In the genomic region with DNA sequence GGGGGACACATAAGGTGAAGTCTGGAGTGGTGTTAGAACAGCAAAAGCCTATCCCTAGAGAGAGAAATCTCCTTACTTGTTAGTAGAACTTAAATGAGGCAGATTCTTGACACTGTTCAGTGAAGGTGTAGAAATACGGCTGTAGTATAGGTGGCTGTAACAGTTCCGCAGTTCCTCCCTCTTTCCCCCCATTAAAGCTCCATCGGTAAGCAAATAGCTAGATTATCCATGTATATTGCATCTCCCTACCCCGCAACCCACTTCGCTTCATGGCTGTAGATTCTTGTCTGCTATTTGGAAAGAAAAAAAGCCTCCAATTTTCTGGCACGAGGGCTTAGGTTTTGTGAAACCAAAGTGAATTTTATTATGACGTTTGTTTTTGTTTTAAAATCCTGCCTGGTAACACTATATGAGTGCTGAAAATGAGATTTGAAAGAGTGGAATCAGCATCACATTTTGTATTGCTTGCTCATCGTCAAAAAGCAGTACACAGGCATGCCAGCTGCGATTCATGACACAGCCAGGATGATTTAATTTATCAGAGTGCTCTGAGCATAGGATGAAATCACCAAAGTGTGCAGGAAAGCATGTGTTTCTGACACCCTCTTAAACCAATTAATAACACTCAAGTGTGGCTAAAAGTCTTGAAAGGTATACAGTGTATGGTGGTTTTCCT, we compare ENCODE assay signal across 8 cellular contexts. TPM values are rescaled to one million over a fixed set of nuclear protein-coding genes. Genes with fewer than 3 reads are reported as not detected.
A peak's percentile ranks its signal among the peaks of the same experiment; 100 is the strongest.
DNase-seq lines count a peak whose midpoint lies in the region; ATAC-seq and TF ChIP-seq lines count a peak whose summit lies in the region.

No MANE protein-coding gene starts in this region.

- no peak overlapping the region for H3K23ac ChIP-seq in neuronal stem cell (ENCODE audit: low read depth, low read length, poor library complexity)

- no peak overlapping the region for H3K9ac ChIP-seq in neuronal stem cell (ENCODE audit: low read depth, low read length, poor library complexity)

- no peak overlapping the region for H2AK5ac ChIP-seq in neuronal stem cell (ENCODE audit: low read depth, low read length)

- no peak overlapping the region for H3K18ac ChIP-seq in neuronal stem cell (ENCODE audit: low read length)

- peak; percentile 54 for DNase-seq in GM03348 (ENCODE audit: low spot score)
- peak; percentile 70 for DNase-seq in NCI-H748 (lab: John Stamatoyannopoulos, UW; ENCODE audit: unreplicated experiment)
- no peak for DNase-seq in endothelial cell (ENCODE audit: low spot score)
- DNase-seq in neuronal stem cell (ENCODE audit: low spot score) = no peak
- no peak for DNase-seq in GM19238 (ENCODE audit: insufficient read length, low spot score)
- DNase-seq in NCI-H774 (lab: John Stamatoyannopoulos, UW) = no peak

- H3K4me1 ChIP-seq in neuronal stem cell (ENCODE audit: control insufficient read depth in 2 of 2, insufficient read depth in 1 of 2, low read depth in 1 of 2, low read length in 2 of 2) = peaks cover 4 to 6% of the 10 kb centered on the region in 2 donors

- peak overlapping the region; percentile 34 for H3K27ac Mint-ChIP-seq in endothelial cell (ENCODE audit: unreplicated experiment)

- peaks cover 4% of the 10 kb centered on the region for H3K36me3 Mint-ChIP-seq in endothelial cell (ENCODE audit: low read depth, unreplicated experiment)

- no peak overlapping the region for H3K27ac ChIP-seq in neuronal stem cell (replicated peaks; ENCODE audit: low read length)

- no peak overlapping the region for H2BK5ac ChIP-seq in neuronal stem cell (ENCODE audit: low read length)

- H3K4me1 Mint-ChIP-seq in endothelial cell (ENCODE audit: unreplicated experiment) = peaks cover 16% of the 10 kb centered on the region

- H3K79me1 ChIP-seq in neuronal stem cell (ENCODE audit: low read depth, low read length) = no peaks in the 10 kb centered on the region

- no CpG with 5 or more reads among the region's 9 CpGs for WGBS in neuronal stem cell (ENCODE audit: extremely low coverage in 2 of 2, insufficient read length in 2 of 2, insufficient replicate concordance in 1 of 2), 2 donors

- no peaks in the 10 kb centered on the region for H3K36me3 ChIP-seq in neuronal stem cell (replicated peaks in 1 of 2; ENCODE audit: control insufficient read depth in 2 of 2, insufficient read depth in 2 of 2, low read length in 2 of 2)

- peak overlapping the region; percentile 98 for H2AFZ ChIP-seq in neuronal stem cell (ENCODE audit: low read length)

- H3K14ac ChIP-seq in neuronal stem cell (ENCODE audit: low read length) = no peak overlapping the region

- H3K9me3 ChIP-seq in neuronal stem cell (replicated peaks in 1 of 2; ENCODE audit: control insufficient read depth in 2 of 2, insufficient read depth in 1 of 2, low read depth in 1 of 2, low read length in 2 of 2) = no peaks in the 10 kb centered on the region

- H3K9me3 Mint-ChIP-seq in endothelial cell (ENCODE audit: unreplicated experiment) = no peaks in the 10 kb centered on the region

- no peak overlapping the region for H3K4ac ChIP-seq in neuronal stem cell (ENCODE audit: low read length)

- ATAC-seq in HG03196 (IDR thresholded peaks at IDR 0.05; ENCODE audit: unreplicated experiment) = no peak
- ATAC-seq in GM21737 (IDR thresholded peaks at IDR 0.05; ENCODE audit: unreplicated experiment) = no peak

- no peak overlapping the region for H2BK120ac ChIP-seq in neuronal stem cell (ENCODE audit: low read depth, low read length)

- no peak overlapping the region for H2BK12ac ChIP-seq in neuronal stem cell (ENCODE audit: low read length)

- peak overlapping the region; percentile 39 for H3K4me2 ChIP-seq in neuronal stem cell (ENCODE audit: insufficient read depth, low read length, poor library complexity, severe bottlenecking)

- no peak overlapping the region for H2BK15ac ChIP-seq in neuronal stem cell (ENCODE audit: low read length)

- H4K91ac ChIP-seq in neuronal stem cell (ENCODE audit: low read depth, low read length, poor library complexity) = no peak overlapping the region

- TF ChIP-seq CTCF in endothelial cell (IDR thresholded peaks at IDR 0.05; ENCODE audit: unreplicated experiment) = no peak

- no peaks in the 10 kb centered on the region for H3K27me3 Mint-ChIP-seq in endothelial cell (ENCODE audit: unreplicated experiment)

- no peaks in the 10 kb centered on the region for H3K27me3 ChIP-seq in neuronal stem cell (ENCODE audit: control insufficient read depth in 3 of 3, insufficient read depth in 3 of 3, low read depth in 1 of 3, low read length in 3 of 3)

- H4K8ac ChIP-seq in neuronal stem cell (ENCODE audit: low read depth, low read length) = no peak overlapping the region

- peak overlapping the region; percentile 73 for H3K4me3 Mint-ChIP-seq in endothelial cell (ENCODE audit: unreplicated experiment)

- H3K4me3 ChIP-seq in neuronal stem cell (ENCODE audit: low read length in 2 of 2) = peak overlapping the region; percentile 49 to 77

RNA-seq across cellular contexts. Expression of gene FAM171B, which starts 1.4 kb away (rescaled TPM):
- 21.5 TPM for total RNA-seq in endothelial cell (ENCODE audit: unreplicated experiment)
- 18.5 TPM for polyA plus RNA-seq in neuronal stem cell (2013, experiment 1 of 2)
- polyA plus RNA-seq in neuronal stem cell (2013, experiment 2 of 2) = 19.2 TPM

Comparison
In these comparisons a context has a peak if more than half of its experiments do, and no peak if none do; other contexts are left out.
1. DNase-seq: peak in GM03348 (single experiment) and NCI-H748 (single experiment); none in endothelial cell (single experiment), neuronal stem cell (single experiment), GM19238 (single experiment) and NCI-H774 (single experiment).